1 cellular context compared by ENCODE assay signal in the genomic region with DNA sequence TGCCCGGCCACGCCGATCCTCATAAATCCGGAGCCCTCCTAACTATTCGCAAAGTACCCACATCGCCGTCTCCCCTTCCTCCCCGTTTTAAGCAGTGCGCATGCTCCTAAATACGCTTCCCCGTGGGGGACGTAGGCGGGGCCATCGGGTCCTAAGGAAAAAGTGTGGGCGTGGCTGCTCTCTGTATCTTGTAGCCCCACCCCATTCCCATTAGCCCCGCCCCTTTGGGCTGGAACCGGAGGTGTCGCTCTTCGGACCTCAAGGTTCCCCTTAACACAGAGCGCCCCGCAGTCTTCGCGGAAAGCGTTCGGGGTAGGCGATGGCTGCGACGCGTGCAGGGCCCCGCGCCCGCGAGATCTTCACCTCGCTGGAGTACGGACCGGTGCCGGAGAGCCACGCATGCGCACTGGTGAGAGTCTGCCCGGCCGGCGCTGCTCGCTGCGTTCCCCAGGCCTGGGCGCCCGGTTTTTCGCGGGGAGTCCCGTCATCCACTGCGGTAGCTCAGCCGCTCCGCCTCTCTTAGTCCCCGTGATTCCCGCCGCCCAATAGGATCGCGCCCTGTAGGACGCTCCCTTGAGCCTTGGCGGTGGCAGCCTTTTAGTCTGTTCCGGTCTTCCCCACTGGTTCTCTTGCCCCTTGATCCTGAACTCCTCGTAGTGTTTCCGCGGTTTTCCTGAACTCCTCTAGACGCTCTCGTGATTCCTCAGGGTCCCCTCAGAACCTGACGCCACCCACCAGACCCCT.
TF ChIP-seq lines count a peak whose summit lies in the region.

A gene (plus strand): TSS at position 213 of the 744 bp plus-strand sequence. CDS start 107 bp downstream, at position 320.

TF ChIP-seq in WTC11, 78 proteins besides CTCF, POLR2A, EP300 and RAD21 (continued from another document and continues in another):
- TF ChIP-seq, protein P1, sequence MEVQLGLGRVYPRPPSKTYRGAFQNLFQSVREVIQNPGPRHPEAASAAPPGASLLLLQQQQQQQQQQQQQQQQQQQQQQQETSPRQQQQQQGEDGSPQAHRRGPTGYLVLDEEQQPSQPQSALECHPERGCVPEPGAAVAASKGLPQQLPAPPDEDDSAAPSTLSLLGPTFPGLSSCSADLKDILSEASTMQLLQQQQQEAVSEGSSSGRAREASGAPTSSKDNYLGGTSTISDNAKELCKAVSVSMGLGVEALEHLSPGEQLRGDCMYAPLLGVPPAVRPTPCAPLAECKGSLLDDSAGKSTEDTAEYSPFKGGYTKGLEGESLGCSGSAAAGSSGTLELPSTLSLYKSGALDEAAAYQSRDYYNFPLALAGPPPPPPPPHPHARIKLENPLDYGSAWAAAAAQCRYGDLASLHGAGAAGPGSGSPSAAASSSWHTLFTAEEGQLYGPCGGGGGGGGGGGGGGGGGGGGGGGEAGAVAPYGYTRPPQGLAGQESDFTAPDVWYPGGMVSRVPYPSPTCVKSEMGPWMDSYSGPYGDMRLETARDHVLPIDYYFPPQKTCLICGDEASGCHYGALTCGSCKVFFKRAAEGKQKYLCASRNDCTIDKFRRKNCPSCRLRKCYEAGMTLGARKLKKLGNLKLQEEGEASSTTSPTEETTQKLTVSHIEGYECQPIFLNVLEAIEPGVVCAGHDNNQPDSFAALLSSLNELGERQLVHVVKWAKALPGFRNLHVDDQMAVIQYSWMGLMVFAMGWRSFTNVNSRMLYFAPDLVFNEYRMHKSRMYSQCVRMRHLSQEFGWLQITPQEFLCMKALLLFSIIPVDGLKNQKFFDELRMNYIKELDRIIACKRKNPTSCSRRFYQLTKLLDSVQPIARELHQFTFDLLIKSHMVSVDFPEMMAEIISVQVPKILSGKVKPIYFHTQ (CRISPR knock-in tag; IDR thresholded peaks at IDR 0.05), result no peak
- TF ChIP-seq TEAD1 (CRISPR knock-in tag; IDR thresholded peaks at IDR 0.05), result no peak
- no peak for TF ChIP-seq JUN (CRISPR knock-in tag; IDR thresholded peaks at IDR 0.05)
- TF ChIP-seq, protein P2, sequence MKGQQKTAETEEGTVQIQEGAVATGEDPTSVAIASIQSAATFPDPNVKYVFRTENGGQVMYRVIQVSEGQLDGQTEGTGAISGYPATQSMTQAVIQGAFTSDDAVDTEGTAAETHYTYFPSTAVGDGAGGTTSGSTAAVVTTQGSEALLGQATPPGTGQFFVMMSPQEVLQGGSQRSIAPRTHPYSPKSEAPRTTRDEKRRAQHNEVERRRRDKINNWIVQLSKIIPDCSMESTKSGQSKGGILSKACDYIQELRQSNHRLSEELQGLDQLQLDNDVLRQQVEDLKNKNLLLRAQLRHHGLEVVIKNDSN (CRISPR knock-in tag; IDR thresholded peaks at IDR 0.05), result peak; percentile 95
- no peak for TF ChIP-seq ESRRA (CRISPR knock-in tag; IDR thresholded peaks at IDR 0.05; ENCODE audit: borderline replicate concordance)
- TF ChIP-seq, protein P3, sequence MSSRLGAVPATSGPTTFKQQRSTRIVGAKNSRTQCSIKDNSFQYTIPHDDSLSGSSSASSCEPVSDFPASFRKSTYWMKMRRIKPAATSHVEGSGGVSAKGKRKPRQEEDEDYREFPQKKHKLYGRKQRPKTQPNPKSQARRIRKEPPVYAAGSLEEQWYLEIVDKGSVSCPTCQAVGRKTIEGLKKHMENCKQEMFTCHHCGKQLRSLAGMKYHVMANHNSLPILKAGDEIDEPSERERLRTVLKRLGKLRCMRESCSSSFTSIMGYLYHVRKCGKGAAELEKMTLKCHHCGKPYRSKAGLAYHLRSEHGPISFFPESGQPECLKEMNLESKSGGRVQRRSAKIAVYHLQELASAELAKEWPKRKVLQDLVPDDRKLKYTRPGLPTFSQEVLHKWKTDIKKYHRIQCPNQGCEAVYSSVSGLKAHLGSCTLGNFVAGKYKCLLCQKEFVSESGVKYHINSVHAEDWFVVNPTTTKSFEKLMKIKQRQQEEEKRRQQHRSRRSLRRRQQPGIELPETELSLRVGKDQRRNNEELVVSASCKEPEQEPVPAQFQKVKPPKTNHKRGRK (CRISPR knock-in tag; IDR thresholded peaks at IDR 0.05; ENCODE audit: borderline replicate concordance), result no peak
- TF ChIP-seq, protein P4, sequence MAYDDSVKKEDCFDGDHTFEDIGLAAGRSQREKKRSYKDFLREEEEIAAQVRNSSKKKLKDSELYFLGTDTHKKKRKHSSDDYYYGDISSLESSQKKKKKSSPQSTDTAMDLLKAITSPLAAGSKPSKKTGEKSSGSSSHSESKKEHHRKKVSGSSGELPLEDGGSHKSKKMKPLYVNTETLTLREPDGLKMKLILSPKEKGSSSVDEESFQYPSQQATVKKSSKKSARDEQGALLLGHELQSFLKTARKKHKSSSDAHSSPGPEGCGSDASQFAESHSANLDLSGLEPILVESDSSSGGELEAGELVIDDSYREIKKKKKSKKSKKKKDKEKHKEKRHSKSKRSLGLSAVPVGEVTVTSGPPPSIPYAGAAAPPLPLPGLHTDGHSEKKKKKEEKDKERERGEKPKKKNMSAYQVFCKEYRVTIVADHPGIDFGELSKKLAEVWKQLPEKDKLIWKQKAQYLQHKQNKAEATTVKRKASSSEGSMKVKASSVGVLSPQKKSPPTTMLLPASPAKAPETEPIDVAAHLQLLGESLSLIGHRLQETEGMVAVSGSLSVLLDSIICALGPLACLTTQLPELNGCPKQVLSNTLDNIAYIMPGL (CRISPR knock-in tag; IDR thresholded peaks at IDR 0.05), result 0 out of 2 replicates have a peak, but pooled peaks have one; percentile 38
- TF ChIP-seq ETV6 (CRISPR knock-in tag; IDR thresholded peaks at IDR 0.05), result peak; percentile 11; the same call in 1 of the 2 replicates
- no peak for TF ChIP-seq ELF4 (CRISPR knock-in tag; IDR thresholded peaks at IDR 0.05; ENCODE audit: low read depth)
- TF ChIP-seq GRHL2 (CRISPR knock-in tag; IDR thresholded peaks at IDR 0.05; ENCODE audit: insufficient replicate concordance, severe bottlenecking), result no peak
- TF ChIP-seq, protein P5, sequence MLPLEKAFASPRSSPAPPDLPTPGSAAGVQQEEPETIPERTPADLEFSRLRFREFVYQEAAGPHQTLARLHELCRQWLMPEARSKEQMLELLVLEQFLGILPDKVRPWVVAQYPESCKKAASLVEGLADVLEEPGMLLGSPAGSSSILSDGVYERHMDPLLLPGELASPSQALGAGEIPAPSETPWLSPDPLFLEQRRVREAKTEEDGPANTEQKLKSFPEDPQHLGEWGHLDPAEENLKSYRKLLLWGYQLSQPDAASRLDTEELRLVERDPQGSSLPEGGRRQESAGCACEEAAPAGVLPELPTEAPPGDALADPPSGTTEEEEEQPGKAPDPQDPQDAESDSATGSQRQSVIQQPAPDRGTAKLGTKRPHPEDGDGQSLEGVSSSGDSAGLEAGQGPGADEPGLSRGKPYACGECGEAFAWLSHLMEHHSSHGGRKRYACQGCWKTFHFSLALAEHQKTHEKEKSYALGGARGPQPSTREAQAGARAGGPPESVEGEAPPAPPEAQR (CRISPR knock-in tag; IDR thresholded peaks at IDR 0.05), result no peak
- no peak for TF ChIP-seq OVOL2 (CRISPR knock-in tag; IDR thresholded peaks at IDR 0.05; ENCODE audit: borderline replicate concordance)
- TF ChIP-seq, protein P6, sequence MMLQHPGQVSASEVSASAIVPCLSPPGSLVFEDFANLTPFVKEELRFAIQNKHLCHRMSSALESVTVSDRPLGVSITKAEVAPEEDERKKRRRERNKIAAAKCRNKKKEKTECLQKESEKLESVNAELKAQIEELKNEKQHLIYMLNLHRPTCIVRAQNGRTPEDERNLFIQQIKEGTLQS (CRISPR knock-in tag; conservative IDR thresholded peaks at IDR 0.05), result no peak
- no peak for TF ChIP-seq ZNF121 (CRISPR knock-in tag; IDR thresholded peaks at IDR 0.05)
- TF ChIP-seq EMX1 (CRISPR knock-in tag; IDR thresholded peaks at IDR 0.05), result no peak
- TF ChIP-seq RORB (CRISPR knock-in tag; IDR thresholded peaks at IDR 0.05), result no peak
- TF ChIP-seq CREM (CRISPR knock-in tag; IDR thresholded peaks at IDR 0.05), result no peak
- peak; percentile 54; the same call in 1 of the 2 replicates for TF ChIP-seq FOXP1 (CRISPR knock-in tag; IDR thresholded peaks at IDR 0.05; ENCODE audit: borderline replicate concordance)
- TF ChIP-seq GABPB1 (CRISPR knock-in tag; IDR thresholded peaks at IDR 0.05), result no peak
- no peak for TF ChIP-seq CBFB (CRISPR knock-in tag; IDR thresholded peaks at IDR 0.05; ENCODE audit: low read depth)
- TF ChIP-seq GTF2I (CRISPR knock-in tag; conservative IDR thresholded peaks at IDR 0.05), result no peak
- TF ChIP-seq ZBTB21 (CRISPR knock-in tag; IDR thresholded peaks at IDR 0.05; ENCODE audit: borderline replicate concordance), result no peak; the same call in 1 of the 2 replicates
- TF ChIP-seq, protein P7, sequence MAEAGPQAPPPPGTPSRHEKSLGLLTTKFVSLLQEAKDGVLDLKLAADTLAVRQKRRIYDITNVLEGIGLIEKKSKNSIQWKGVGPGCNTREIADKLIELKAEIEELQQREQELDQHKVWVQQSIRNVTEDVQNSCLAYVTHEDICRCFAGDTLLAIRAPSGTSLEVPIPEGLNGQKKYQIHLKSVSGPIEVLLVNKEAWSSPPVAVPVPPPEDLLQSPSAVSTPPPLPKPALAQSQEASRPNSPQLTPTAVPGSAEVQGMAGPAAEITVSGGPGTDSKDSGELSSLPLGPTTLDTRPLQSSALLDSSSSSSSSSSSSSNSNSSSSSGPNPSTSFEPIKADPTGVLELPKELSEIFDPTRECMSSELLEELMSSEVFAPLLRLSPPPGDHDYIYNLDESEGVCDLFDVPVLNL (CRISPR knock-in tag; IDR thresholded peaks at IDR 0.05; ENCODE audit: borderline replicate concordance, low read depth), result no peak
- no peak for TF ChIP-seq ZNF263 (CRISPR knock-in tag; IDR thresholded peaks at IDR 0.05; ENCODE audit: low read depth)
- TF ChIP-seq, protein P8, sequence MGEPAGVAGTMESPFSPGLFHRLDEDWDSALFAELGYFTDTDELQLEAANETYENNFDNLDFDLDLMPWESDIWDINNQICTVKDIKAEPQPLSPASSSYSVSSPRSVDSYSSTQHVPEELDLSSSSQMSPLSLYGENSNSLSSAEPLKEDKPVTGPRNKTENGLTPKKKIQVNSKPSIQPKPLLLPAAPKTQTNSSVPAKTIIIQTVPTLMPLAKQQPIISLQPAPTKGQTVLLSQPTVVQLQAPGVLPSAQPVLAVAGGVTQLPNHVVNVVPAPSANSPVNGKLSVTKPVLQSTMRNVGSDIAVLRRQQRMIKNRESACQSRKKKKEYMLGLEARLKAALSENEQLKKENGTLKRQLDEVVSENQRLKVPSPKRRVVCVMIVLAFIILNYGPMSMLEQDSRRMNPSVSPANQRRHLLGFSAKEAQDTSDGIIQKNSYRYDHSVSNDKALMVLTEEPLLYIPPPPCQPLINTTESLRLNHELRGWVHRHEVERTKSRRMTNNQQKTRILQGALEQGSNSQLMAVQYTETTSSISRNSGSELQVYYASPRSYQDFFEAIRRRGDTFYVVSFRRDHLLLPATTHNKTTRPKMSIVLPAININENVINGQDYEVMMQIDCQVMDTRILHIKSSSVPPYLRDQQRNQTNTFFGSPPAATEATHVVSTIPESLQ (CRISPR knock-in tag; IDR thresholded peaks at IDR 0.05), result no peak
- no peak for TF ChIP-seq JAZF1 (CRISPR knock-in tag; IDR thresholded peaks at IDR 0.05)
- TF ChIP-seq, protein P9, sequence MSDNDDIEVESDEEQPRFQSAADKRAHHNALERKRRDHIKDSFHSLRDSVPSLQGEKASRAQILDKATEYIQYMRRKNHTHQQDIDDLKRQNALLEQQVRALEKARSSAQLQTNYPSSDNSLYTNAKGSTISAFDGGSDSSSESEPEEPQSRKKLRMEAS (CRISPR knock-in tag; IDR thresholded peaks at IDR 0.05), result peak; percentile 77
- no peak for TF ChIP-seq KAT7 (CRISPR knock-in tag; IDR thresholded peaks at IDR 0.05; ENCODE audit: borderline replicate concordance)
- TF ChIP-seq, protein P10, sequence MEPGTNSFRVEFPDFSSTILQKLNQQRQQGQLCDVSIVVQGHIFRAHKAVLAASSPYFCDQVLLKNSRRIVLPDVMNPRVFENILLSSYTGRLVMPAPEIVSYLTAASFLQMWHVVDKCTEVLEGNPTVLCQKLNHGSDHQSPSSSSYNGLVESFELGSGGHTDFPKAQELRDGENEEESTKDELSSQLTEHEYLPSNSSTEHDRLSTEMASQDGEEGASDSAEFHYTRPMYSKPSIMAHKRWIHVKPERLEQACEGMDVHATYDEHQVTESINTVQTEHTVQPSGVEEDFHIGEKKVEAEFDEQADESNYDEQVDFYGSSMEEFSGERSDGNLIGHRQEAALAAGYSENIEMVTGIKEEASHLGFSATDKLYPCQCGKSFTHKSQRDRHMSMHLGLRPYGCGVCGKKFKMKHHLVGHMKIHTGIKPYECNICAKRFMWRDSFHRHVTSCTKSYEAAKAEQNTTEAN (CRISPR knock-in tag; IDR thresholded peaks at IDR 0.05), result no peak; the same call in 1 of the 2 replicates
- TF ChIP-seq, protein P11, sequence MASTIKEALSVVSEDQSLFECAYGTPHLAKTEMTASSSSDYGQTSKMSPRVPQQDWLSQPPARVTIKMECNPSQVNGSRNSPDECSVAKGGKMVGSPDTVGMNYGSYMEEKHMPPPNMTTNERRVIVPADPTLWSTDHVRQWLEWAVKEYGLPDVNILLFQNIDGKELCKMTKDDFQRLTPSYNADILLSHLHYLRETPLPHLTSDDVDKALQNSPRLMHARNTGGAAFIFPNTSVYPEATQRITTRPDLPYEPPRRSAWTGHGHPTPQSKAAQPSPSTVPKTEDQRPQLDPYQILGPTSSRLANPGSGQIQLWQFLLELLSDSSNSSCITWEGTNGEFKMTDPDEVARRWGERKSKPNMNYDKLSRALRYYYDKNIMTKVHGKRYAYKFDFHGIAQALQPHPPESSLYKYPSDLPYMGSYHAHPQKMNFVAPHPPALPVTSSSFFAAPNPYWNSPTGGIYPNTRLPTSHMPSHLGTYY (CRISPR knock-in tag; IDR thresholded peaks at IDR 0.05), result no peak
- peak; percentile 81 for TF ChIP-seq NFYB (CRISPR knock-in tag; conservative IDR thresholded peaks at IDR 0.05; ENCODE audit: low read depth)
- TF ChIP-seq, protein P12, sequence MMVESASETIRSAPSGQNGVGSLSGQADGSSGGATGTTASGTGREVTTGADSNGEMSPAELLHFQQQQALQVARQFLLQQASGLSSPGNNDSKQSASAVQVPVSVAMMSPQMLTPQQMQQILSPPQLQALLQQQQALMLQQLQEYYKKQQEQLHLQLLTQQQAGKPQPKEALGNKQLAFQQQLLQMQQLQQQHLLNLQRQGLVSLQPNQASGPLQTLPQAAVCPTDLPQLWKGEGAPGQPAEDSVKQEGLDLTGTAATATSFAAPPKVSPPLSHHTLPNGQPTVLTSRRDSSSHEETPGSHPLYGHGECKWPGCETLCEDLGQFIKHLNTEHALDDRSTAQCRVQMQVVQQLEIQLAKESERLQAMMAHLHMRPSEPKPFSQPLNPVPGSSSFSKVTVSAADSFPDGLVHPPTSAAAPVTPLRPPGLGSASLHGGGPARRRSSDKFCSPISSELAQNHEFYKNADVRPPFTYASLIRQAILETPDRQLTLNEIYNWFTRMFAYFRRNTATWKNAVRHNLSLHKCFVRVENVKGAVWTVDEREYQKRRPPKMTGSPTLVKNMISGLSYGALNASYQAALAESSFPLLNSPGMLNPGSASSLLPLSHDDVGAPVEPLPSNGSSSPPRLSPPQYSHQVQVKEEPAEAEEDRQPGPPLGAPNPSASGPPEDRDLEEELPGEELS (CRISPR knock-in tag; IDR thresholded peaks at IDR 0.05), result peak; percentile 12; the same call in 1 of the 2 replicates
- TF ChIP-seq, protein P13, sequence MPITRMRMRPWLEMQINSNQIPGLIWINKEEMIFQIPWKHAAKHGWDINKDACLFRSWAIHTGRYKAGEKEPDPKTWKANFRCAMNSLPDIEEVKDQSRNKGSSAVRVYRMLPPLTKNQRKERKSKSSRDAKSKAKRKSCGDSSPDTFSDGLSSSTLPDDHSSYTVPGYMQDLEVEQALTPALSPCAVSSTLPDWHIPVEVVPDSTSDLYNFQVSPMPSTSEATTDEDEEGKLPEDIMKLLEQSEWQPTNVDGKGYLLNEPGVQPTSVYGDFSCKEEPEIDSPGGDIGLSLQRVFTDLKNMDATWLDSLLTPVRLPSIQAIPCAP (CRISPR knock-in tag; IDR thresholded peaks at IDR 0.05), result no peak
- TF ChIP-seq FOXJ3 (CRISPR knock-in tag; IDR thresholded peaks at IDR 0.05; ENCODE audit: borderline replicate concordance), result no peak
- TF ChIP-seq MXD4 (CRISPR knock-in tag; IDR thresholded peaks at IDR 0.05; ENCODE audit: borderline replicate concordance), result no peak
